In genomic region chr3:38122712-38123290, GRCh38 we compare ENCODE assay signal across 17 cellular contexts. TPM values are rescaled to one million over a fixed set of nuclear protein-coding genes. Genes with fewer than 3 reads are reported as not detected.
A peak's percentile ranks its signal among the peaks of the same experiment; 100 is the strongest.
DNase-seq lines count a peak whose midpoint lies in the region; ATAC-seq and TF ChIP-seq lines count a peak whose summit lies in the region.
"Had no signal": no experiment of that assay in that cellular context is flagged by ENCODE, and none has a peak within 500 bp of the region (broad histone marks: within the 10 kb centered on the region; RNA-seq: fewer than 3 reads in every experiment).

No MANE protein-coding gene starts in this region.

- no peak overlapping the region for H3K4me3 ChIP-seq in endodermal cell (ENCODE audit: low read length)
- H3K4me3 ChIP-seq in stomach = no peak overlapping the region

- peak overlapping the region; percentile 73 for H3K27ac Mint-ChIP-seq in activated T-cell treated with anti-CD3 and anti-CD28 coated beads, Interleukin-2, amount 50 U/mL, for 24 hours
- no peak overlapping the region for H3K27ac Mint-ChIP-seq in activated T-cell treated with anti-CD3 and anti-CD28 coated beads, Interleukin-2, amount 50 U/mL, for 72 hours
- no peak overlapping the region for H3K27ac Mint-ChIP-seq in endodermal cell

- H3K27me3 ChIP-seq in endodermal cell (ENCODE audit: control insufficient read depth, insufficient read depth, low read length, poor library complexity, severe bottlenecking) = no peaks in the 10 kb centered on the region
- H3K27me3 ChIP-seq in stomach = no peaks in the 10 kb centered on the region

- ATAC-seq in activated T-cell treated with anti-CD3 and anti-CD28 coated beads, Interleukin-2, amount 50 U/mL, for 72 hours (replicated peaks in 1 of 2) = no peak
- no peak for ATAC-seq in GM18520 (IDR thresholded peaks at IDR 0.05; ENCODE audit: unreplicated experiment)

- intact Hi-C loops in stomach (cut with DNase I; ENCODE audit: low total_unique reads) = loop anchor here (10.0 kb wide), 1 partner anchor 352 kb away; no protein-coding TSS in a partner anchor

- WGBS in endodermal cell (ENCODE audit: insufficient coverage in 1 of 2, insufficient read length in 1 of 2), 2 experiments = 94 to 96% methylated on average over 9 of the region's 9 CpGs
- WGBS in stomach, 5 donors = 88 to 94% (median 92%) methylated on average over 9 of the region's 9 CpGs

- H3K4me1 ChIP-seq in endodermal cell (ENCODE audit: control insufficient read depth, insufficient read depth, low read length) (no peaks in the 10 kb centered on the region), stomach (peaks cover 0 to 1% (median 0%) of the 10 kb centered on the region in 4 donors)

- H3K9me3 Mint-ChIP-seq in activated T-cell treated with anti-CD3 and anti-CD28 coated beads, Interleukin-2, amount 50 U/mL, for 24 hours = no peaks in the 10 kb centered on the region
- no peaks in the 10 kb centered on the region for H3K9me3 Mint-ChIP-seq in activated T-cell treated with anti-CD3 and anti-CD28 coated beads, Interleukin-2, amount 50 U/mL, for 72 hours
- H3K9me3 Mint-ChIP-seq in endodermal cell = no peaks in the 10 kb centered on the region

- H3K4me3 Mint-ChIP-seq in activated T-cell treated with anti-CD3 and anti-CD28 coated beads, Interleukin-2, amount 50 U/mL, for 24 hours = no peak overlapping the region
- H3K4me3 Mint-ChIP-seq in activated T-cell treated with anti-CD3 and anti-CD28 coated beads, Interleukin-2, amount 50 U/mL, for 72 hours = no peak overlapping the region
- H3K4me3 Mint-ChIP-seq in endodermal cell = no peak overlapping the region

- TF ChIP-seq EP300 in stomach (IDR thresholded peaks at IDR 0.05) = no peak

- TF ChIP-seq CTCF in endodermal cell (conservative IDR thresholded peaks at IDR 0.05) = no peak
- no peak for TF ChIP-seq CTCF in stomach (IDR thresholded peaks at IDR 0.05)

- peaks cover 10% of the 10 kb centered on the region for H3K4me1 Mint-ChIP-seq in activated T-cell treated with anti-CD3 and anti-CD28 coated beads, Interleukin-2, amount 50 U/mL, for 24 hours (ENCODE audit: low read depth)
- peaks cover 6% of the 10 kb centered on the region for H3K4me1 Mint-ChIP-seq in activated T-cell treated with anti-CD3 and anti-CD28 coated beads, Interleukin-2, amount 50 U/mL, for 72 hours (ENCODE audit: low read depth)
- H3K4me1 Mint-ChIP-seq in endodermal cell = no peaks in the 10 kb centered on the region

- H3K36me3 ChIP-seq in endodermal cell (ENCODE audit: control insufficient read depth, insufficient read depth, low read length) (peaks cover 63% of the 10 kb centered on the region), stomach (peaks cover 76 to 95% (median 90%) of the 10 kb centered on the region in 4 donors)

- no peak for TF ChIP-seq POLR2A in stomach (IDR thresholded peaks at IDR 0.05)

- no peaks in the 10 kb centered on the region for H3K9me3 ChIP-seq in endodermal cell (ENCODE audit: control insufficient read depth, low read length)
- no peaks in the 10 kb centered on the region for H3K9me3 ChIP-seq in stomach

- no peak for DNase-seq in activated T-cell treated with anti-CD3 and anti-CD28 coated beads, Interleukin-2, amount 50 U/mL, for 24 hours
- no peak for DNase-seq in activated T-cell treated with anti-CD3 and anti-CD28 coated beads, Interleukin-2, amount 50 U/mL, for 72 hours
- peak; percentile 36 for DNase-seq in activated CD8-positive, alpha-beta memory T cell treated with anti-CD3 and anti-CD28 coated beads, Interleukin-2, amount 50 U/mL, for 48 hours
- DNase-seq in endodermal cell (peak; percentile 13), stomach (peak; percentile 14), HK-2 (ENCODE audit: unreplicated experiment) (no peak)
- DNase-seq: C1 segment of cervical spinal cord; DMS 273 treated with DMSO at 0.1 percent for 48 hours; GF-D8; KBM-7; MV-4-11; NCI-H1417; NCI-H187 treated with DMSO at 0.1 percent for 48 hours; NCI-H345; NCI-H69; NK-92 treated with Interleukin-12 subunit alpha and Interleukin-12 subunit beta, amount 100 ng/mL, for 24 hours had no signal

- H3K27me3 Mint-ChIP-seq in activated T-cell treated with anti-CD3 and anti-CD28 coated beads, Interleukin-2, amount 50 U/mL, for 24 hours = no peaks in the 10 kb centered on the region
- H3K27me3 Mint-ChIP-seq in activated T-cell treated with anti-CD3 and anti-CD28 coated beads, Interleukin-2, amount 50 U/mL, for 72 hours (ENCODE audit: low read depth) = no peaks in the 10 kb centered on the region
- H3K27me3 Mint-ChIP-seq in endodermal cell (ENCODE audit: insufficient read depth) = no peaks in the 10 kb centered on the region

- H3K9ac ChIP-seq in endodermal cell (ENCODE audit: extremely low read depth, low read length, poor library complexity, severe bottlenecking) = no peak overlapping the region

- peaks cover 93% of the 10 kb centered on the region for H3K36me3 Mint-ChIP-seq in activated T-cell treated with anti-CD3 and anti-CD28 coated beads, Interleukin-2, amount 50 U/mL, for 24 hours (ENCODE audit: low read depth)
- H3K36me3 Mint-ChIP-seq in activated T-cell treated with anti-CD3 and anti-CD28 coated beads, Interleukin-2, amount 50 U/mL, for 72 hours (ENCODE audit: insufficient read depth in 2 of 2) = peaks cover 3 to 16% of the 10 kb centered on the region in 2 donors
- H3K36me3 Mint-ChIP-seq in endodermal cell (ENCODE audit: low read depth) = peaks cover 72% of the 10 kb centered on the region

- H3K27ac ChIP-seq in endodermal cell (ENCODE audit: low read depth, low read length) (no peak overlapping the region), stomach (no peak overlapping the region)

RNA-seq across cellular contexts. Expression of gene ACAA1, which starts 14.1 kb away (rescaled TPM):
- 10 to 100 TPM; 49.7 to 52.9 TPM for total RNA-seq in activated T-cell treated with anti-CD3 and anti-CD28 coated beads, Interleukin-2, amount 50 U/mL, for 72 hours
- total RNA-seq in endodermal cell (10 to 100 TPM; 40.1 to 43.7 TPM), stomach (100 to 1,000 TPM in 2 of 5 donors, 10 to 100 TPM in 3; 44.2 to 249 (median 80.4) TPM)
- polyA plus RNA-seq in endodermal cell (2013, experiment 1 of 2) = 26.1 TPM
- polyA plus RNA-seq in endodermal cell (2013, experiment 2 of 2) = 20.7 TPM
- 10 to 100 TPM; 60.9 to 79.1 (median 72.2) TPM for polyA plus RNA-seq in stomach

RNA-seq across cellular contexts. Expression of gene MYD88, which starts 15.7 kb away (rescaled TPM):
- total RNA-seq in activated T-cell treated with anti-CD3 and anti-CD28 coated beads, Interleukin-2, amount 50 U/mL, for 72 hours = 10 to 100 TPM; 27.3 to 38.2 TPM
- total RNA-seq in endodermal cell = 10 to 100 TPM; 16.2 to 18.8 TPM
- 21.5 TPM for polyA plus RNA-seq in endodermal cell (2013, experiment 1 of 2)
- 22.1 TPM for polyA plus RNA-seq in endodermal cell (2013, experiment 2 of 2)
- total RNA-seq in stomach = 10 to 100 TPM in 4 of 5 donors, 1 to 10 TPM in 1; 9.0 to 67.8 (median 37.5) TPM
- polyA plus RNA-seq in stomach = 10 to 100 TPM; 23.0 to 42.5 (median 26.3) TPM

RNA-seq across cellular contexts. Expression of gene OXSR1, which starts 42.5 kb away (rescaled TPM):
- 10 to 100 TPM; 46.3 to 51.8 TPM for total RNA-seq in activated T-cell treated with anti-CD3 and anti-CD28 coated beads, Interleukin-2, amount 50 U/mL, for 72 hours
- total RNA-seq in endodermal cell = 10 to 100 TPM; 41.9 to 55.5 TPM
- 51.1 TPM for polyA plus RNA-seq in endodermal cell (2013, experiment 1 of 2)
- 48.7 TPM for polyA plus RNA-seq in endodermal cell (2013, experiment 2 of 2)
- total RNA-seq in stomach = 10 to 100 TPM in 4 of 5 donors, 1 to 10 TPM in 1; 7.0 to 49.9 (median 27.5) TPM
- 10 to 100 TPM in 2 of 3 donors, 1 to 10 TPM in 1; 9.9 to 14.5 (median 11.2) TPM for polyA plus RNA-seq in stomach

Comparison
In these comparisons a context has a peak if more than half of its experiments do, and no peak if none do; other contexts are left out.
1. DNase-seq: peak in activated CD8-positive, alpha-beta memory T cell treated with anti-CD3 and anti-CD28 coated beads, Interleukin-2, amount 50 U/mL, for 48 hours (single experiment), endodermal cell (single experiment) and stomach (single experiment); none in activated T-cell treated with anti-CD3 and anti-CD28 coated beads, Interleukin-2, amount 50 U/mL, for 24 hours (single experiment), activated T-cell treated with anti-CD3 and anti-CD28 coated beads, Interleukin-2, amount 50 U/mL, for 72 hours (0 of 2) and HK-2 (single experiment).